Comparison of ENCODE assay signal across 2 cellular contexts in genomic region chr6:132734694-132735236, GRCh38.
TF ChIP-seq lines count a peak whose summit lies in the region.

No MANE protein-coding gene starts in this region.

TF ChIP-seq in Ishikawa, 13 proteins besides CTCF, POLR2A, EP300 and RAD21 (continued from another document):
- TF ChIP-seq FOXM1 (IDR thresholded peaks at IDR 0.05; ENCODE audit: borderline replicate concordance, low read depth) (no peak), ZBTB7A (IDR thresholded peaks at IDR 0.05; ENCODE audit: low read depth) (no peak), MAX (IDR thresholded peaks at IDR 0.05) (no peak), YY1 (IDR thresholded peaks at IDR 0.05; ENCODE audit: low read depth) (no peak), NFIC (IDR thresholded peaks at IDR 0.05) (no peak), REST (IDR thresholded peaks at IDR 0.05; ENCODE audit: low read depth) (no peak), TAF1 (IDR thresholded peaks at IDR 0.05; ENCODE audit: low read depth) (no peak), CREB1 (IDR thresholded peaks at IDR 0.05; ENCODE audit: low read depth) (no peak), CEBPB (IDR thresholded peaks at IDR 0.05) (no peak)

TF ChIP-seq in HepG2, 621 proteins besides CTCF, POLR2A, EP300 and RAD21 (continued from another document and continues in another):
- TF ChIP-seq ARID5B (CRISPR knock-in tag; IDR thresholded peaks at IDR 0.05) (peak; percentile 99), U2AF2 (IDR thresholded peaks at IDR 0.05; ENCODE audit: low read depth, low read length) (no peak), ZNF746 (CRISPR knock-in tag; IDR thresholded peaks at IDR 0.05) (no peak), ZBTB7B (CRISPR knock-in tag; IDR thresholded peaks at IDR 0.05) (no peak), ZNF703 (CRISPR knock-in tag; IDR thresholded peaks at IDR 0.05; ENCODE audit: borderline replicate concordance) (no peak), ZNF441 (CRISPR knock-in tag; IDR thresholded peaks at IDR 0.05; ENCODE audit: borderline replicate concordance) (0 out of 2 replicates have a peak, but pooled peaks have one; percentile 47), USF2 (IDR thresholded peaks at IDR 0.05; ENCODE audit: low read depth, low read length) (no peak), USF2 (CRISPR knock-in tag; IDR thresholded peaks at IDR 0.05; ENCODE audit: borderline replicate concordance) (0 out of 2 replicates have a peak, but pooled peaks have one; percentile 37), CEBPZ (IDR thresholded peaks at IDR 0.05; ENCODE audit: low read length) (no peak), ZNF558 (CRISPR knock-in tag; IDR thresholded peaks at IDR 0.05; ENCODE audit: borderline replicate concordance) (no peak), JUND (CRISPR knock-in tag; IDR thresholded peaks at IDR 0.05) (peak; percentile 78), SNAPC4 (CRISPR knock-in tag; IDR thresholded peaks at IDR 0.05) (no peak), GATA4 (IDR thresholded peaks at IDR 0.05; ENCODE audit: borderline replicate concordance, low read depth) (0 out of 2 replicates have a peak, but pooled peaks have one; percentile 13), HCFC1 (IDR thresholded peaks at IDR 0.05; ENCODE audit: low read depth, low read length) (no peak), ZNF605 (CRISPR knock-in tag; IDR thresholded peaks at IDR 0.05) (no peak), SP5 (CRISPR knock-in tag; IDR thresholded peaks at IDR 0.05; ENCODE audit: borderline replicate concordance, low read depth) (peak; percentile 25; the same call in 1 of the 2 replicates), ZBTB10 (CRISPR knock-in tag; IDR thresholded peaks at IDR 0.05; ENCODE audit: borderline replicate concordance) (no peak), ZNF672 (CRISPR knock-in tag; IDR thresholded peaks at IDR 0.05) (no peak), NFKBIZ (CRISPR knock-in tag; IDR thresholded peaks at IDR 0.05) (peak; percentile 100), REXO4 (CRISPR knock-in tag; IDR thresholded peaks at IDR 0.05; ENCODE audit: borderline replicate concordance) (no peak), NFKB2 (CRISPR knock-in tag; IDR thresholded peaks at IDR 0.05; ENCODE audit: borderline replicate concordance) (no peak), ZC3H13 (CRISPR knock-in tag; IDR thresholded peaks at IDR 0.05) (no peak), ATF5 (CRISPR knock-in tag; IDR thresholded peaks at IDR 0.05; ENCODE audit: low read depth) (no peak), ZNF878 (CRISPR knock-in tag; IDR thresholded peaks at IDR 0.05) (peak; percentile 90; the same call in 1 of the 2 replicates), ZBTB44 (CRISPR knock-in tag; IDR thresholded peaks at IDR 0.05) (no peak), IKZF5 (CRISPR knock-in tag; IDR thresholded peaks at IDR 0.05) (peak; percentile 80), ATM (IDR thresholded peaks at IDR 0.05; ENCODE audit: borderline replicate concordance) (peak; percentile 59; the same call in 1 of the 2 replicates), FUBP1 (CRISPR knock-in tag; IDR thresholded peaks at IDR 0.05; ENCODE audit: borderline replicate concordance) (0 out of 2 replicates have a peak, but pooled peaks have one; percentile 79)
